Comparison of ENCODE assay signal across 13 cellular contexts in genomic region chr20:3175270-3175669, GRCh38. TPM values are rescaled to one million over a fixed set of nuclear protein-coding genes. Genes with fewer than 3 reads are reported as not detected.
A peak's percentile ranks its signal among the peaks of the same experiment; 100 is the strongest.
DNase-seq lines count a peak whose midpoint lies in the region; ATAC-seq and TF ChIP-seq lines count a peak whose summit lies in the region.
"Had no signal": no experiment of that assay in that cellular context is flagged by ENCODE, and none has a peak within 500 bp of the region (broad histone marks: within the 10 kb centered on the region; RNA-seq: fewer than 3 reads in every experiment).

No MANE protein-coding gene starts in this region.

- H3K36me3 ChIP-seq in SK-N-MC (ENCODE audit: insufficient read depth, low read length): no peaks in the 10 kb centered on the region
- no peaks in the 10 kb centered on the region for H3K36me3 ChIP-seq in esophagus muscularis mucosa
- H3K36me3 ChIP-seq in neural progenitor cell: no peaks in the 10 kb centered on the region
- H3K36me3 ChIP-seq in Peyer's patch: no peaks in the 10 kb centered on the region
- H3K36me3 ChIP-seq: upper lobe of left lung had no signal

- H3K27ac ChIP-seq in SK-N-MC (peak overlapping the region; percentile 48), esophagus muscularis mucosa (replicated peaks in 1 of 4) (no peak overlapping the region), neural progenitor cell (no peak overlapping the region), Peyer's patch (no peak overlapping the region)

- CTCF ChIA-PET in Calu3 (lab: Charles Lee): no interaction called here

- H2AFZ ChIP-seq in neural progenitor cell (replicated peaks): no peak overlapping the region

- H3K27me3 Mint-ChIP-seq in Calu3 (ENCODE audit: unreplicated experiment) (peaks cover 16% of the 10 kb centered on the region), neural progenitor cell (ENCODE audit: insufficient read depth, low read depth) (peaks cover 11% of the 10 kb centered on the region)

- intact Hi-C loops in Calu3 (cut with micrococcal nuclease; ENCODE audit: unreplicated experiment) (no loop called here), esophagus muscularis mucosa (cut with DNase I) (no loop called here)

- peak overlapping the region; percentile 86 for H3K9ac ChIP-seq in SK-N-MC (ENCODE audit: insufficient read length)
- H3K9ac ChIP-seq in neural progenitor cell: no peak overlapping the region

- H3K9me3 Mint-ChIP-seq in Calu3 (ENCODE audit: low read depth, unreplicated experiment): no peaks in the 10 kb centered on the region
- H3K9me3 Mint-ChIP-seq in neural progenitor cell: no peaks in the 10 kb centered on the region

- ATAC-seq in GM21717 (IDR thresholded peaks at IDR 0.05; ENCODE audit: unreplicated experiment): no peak

- peak overlapping the region; percentile 89 for H3K4me3 ChIP-seq in SK-N-MC
- H3K4me3 ChIP-seq in esophagus muscularis mucosa: peak overlapping the region in 3 of 4 donors; percentile 70 to 87 (median 74)
- H3K4me3 ChIP-seq in neural progenitor cell: peak overlapping the region; percentile 96
- no peak overlapping the region for H3K4me3 ChIP-seq in Peyer's patch

- TF ChIP-seq EP300 in esophagus muscularis mucosa (IDR thresholded peaks at IDR 0.05): no peak

- H3K9me3 ChIP-seq in SK-N-MC (ENCODE audit: low read depth, low read length): no peaks in the 10 kb centered on the region
- no peaks in the 10 kb centered on the region for H3K9me3 ChIP-seq in esophagus muscularis mucosa
- no peaks in the 10 kb centered on the region for H3K9me3 ChIP-seq in neural progenitor cell (ENCODE audit: low read depth)
- no peaks in the 10 kb centered on the region for H3K9me3 ChIP-seq in Peyer's patch
- H3K9me3 ChIP-seq: upper lobe of left lung had no signal

- H3F3A ChIP-seq in neural progenitor cell (ENCODE audit: low read depth): peaks cover 26% of the 10 kb centered on the region

- peaks cover 12% of the 10 kb centered on the region for H4K20me1 ChIP-seq in neural progenitor cell (ENCODE audit: low read depth)

- H3K4me1 ChIP-seq in esophagus muscularis mucosa (peaks cover 13 to 33% (median 30%) of the 10 kb centered on the region in 4 donors), neural progenitor cell (peaks cover 20% of the 10 kb centered on the region), Peyer's patch (peaks cover 0 to 9% (median 4%) of the 10 kb centered on the region in 4 donors)

- H3K4me1 Mint-ChIP-seq in Calu3 (ENCODE audit: low read depth, unreplicated experiment) (peaks cover 11% of the 10 kb centered on the region), neural progenitor cell (peaks cover 27% of the 10 kb centered on the region)

- peak overlapping the region; percentile 77 for H3K4me2 ChIP-seq in neural progenitor cell

- peaks cover 18% of the 10 kb centered on the region for H3K36me3 Mint-ChIP-seq in Calu3 (ENCODE audit: insufficient read depth, unreplicated experiment)
- no peaks in the 10 kb centered on the region for H3K36me3 Mint-ChIP-seq in neural progenitor cell

- no peak for TF ChIP-seq CTCF in Calu3 (IDR thresholded peaks at IDR 0.05; ENCODE audit: unreplicated experiment)
- TF ChIP-seq CTCF in esophagus muscularis mucosa (IDR thresholded peaks at IDR 0.05): no peak
- no peak for TF ChIP-seq CTCF in neural progenitor cell (IDR thresholded peaks at IDR 0.05)
- TF ChIP-seq CTCF in Peyer's patch (IDR thresholded peaks at IDR 0.05): no peak

- 61% methylated on average over 1 of the region's 1 CpG for WGBS in esophagus muscularis mucosa

- TF ChIP-seq POLR2A in esophagus muscularis mucosa (IDR thresholded peaks at IDR 0.05; ENCODE audit: low read depth) (no peak), Peyer's patch (IDR thresholded peaks at IDR 0.05) (no peak)

- TSS peak; percentile 51 for BruUV-seq in Calu3 (replicated peaks; lab: Mats Ljungman, UMichigan)

- peaks cover 10% of the 10 kb centered on the region for H3K79me2 ChIP-seq in neural progenitor cell (ENCODE audit: low read depth)

- H3K27me3 ChIP-seq in esophagus muscularis mucosa (peaks cover 0 to 7% (median 0%) of the 10 kb centered on the region in 4 donors), neural progenitor cell (no peaks in the 10 kb centered on the region), Peyer's patch (no peaks in the 10 kb centered on the region)
- H3K27me3 ChIP-seq: upper lobe of left lung had no signal

- H3K4me3 Mint-ChIP-seq in Calu3 (ENCODE audit: low read depth, unreplicated experiment): peak overlapping the region; percentile 84
- peak overlapping the region; percentile 96 for H3K4me3 Mint-ChIP-seq in neural progenitor cell

- H3K27ac Mint-ChIP-seq in Calu3 (ENCODE audit: unreplicated experiment) (no peak overlapping the region), neural progenitor cell (no peak overlapping the region)

- DNase-seq in Calu3: no peak
- no peak for DNase-seq in SK-N-MC (ENCODE audit: low read depth, low spot score)
- DNase-seq in esophagus muscularis mucosa (ENCODE audit: extremely low spot score): no peak
- DNase-seq in neural progenitor cell (ENCODE audit: low spot score): no peak
- no peak for DNase-seq in Peyer's patch
- no peak for DNase-seq in stimulated activated CD4-positive, alpha-beta T cell treated with anti-CD3 and anti-CD28 coated beads, Interleukin-12 subunit alpha, Interleukin-12 subunit beta, amount 100 ng/mL, for 4 hours
- no peak for DNase-seq in NCI-H1105 (lab: John Stamatoyannopoulos, UW)
- DNase-seq: activated CD4-positive, alpha-beta T cell treated with anti-CD3 and anti-CD28 coated beads for 1 hour; hippocampal formation; NCI-H446; SIG-M5; upper lobe of left lung had no signal

RNA-seq across cellular contexts. Expression of gene LZTS3, which starts 1.9 kb away (rescaled TPM):
- total RNA-seq in Calu3 (2022) (10.4 and 11.4 TPM in 2 replicates), esophagus muscularis mucosa (10 to 100 TPM in 3 of 4 donors, 1 to 10 TPM in 1; 8.3 to 20.0 (median 15.3) TPM), neural progenitor cell (ENCODE audit: low replicate concordance) (3.7 and 12.5 TPM in 2 replicates), Peyer's patch (10 to 100 TPM; 24.3 to 38.4 (median 33.8) TPM)

RNA-seq across cellular contexts. Expression of gene FASTKD5, which starts 15.6 kb away (rescaled TPM):
- total RNA-seq in Calu3 (2022): 13.3 and 13.9 TPM in 2 replicates
- total RNA-seq in esophagus muscularis mucosa: 10 to 100 TPM; 10.8 to 15.7 (median 14.3) TPM
- total RNA-seq in neural progenitor cell (ENCODE audit: low replicate concordance): 13.2 and 17.7 TPM in 2 replicates
- total RNA-seq in Peyer's patch: 10 to 100 TPM; 19.0 to 24.3 (median 24.2) TPM

RNA-seq across cellular contexts. Expression of gene UBOX5, which starts 15.6 kb away (rescaled TPM):
- total RNA-seq in Calu3 (2022): 3.3 and 4.3 TPM in 2 replicates
- 10 to 100 TPM in 1 of 4 donors, 1 to 10 TPM in 3; 5.8 to 10.3 (median 7.6) TPM for total RNA-seq in esophagus muscularis mucosa
- total RNA-seq in neural progenitor cell (ENCODE audit: low replicate concordance): 3.7 and 6.2 TPM in 2 replicates
- total RNA-seq in Peyer's patch: 10 to 100 TPM in 1 of 4 donors, 1 to 10 TPM in 3; 5.0 to 17.7 (median 7.1) TPM

RNA-seq across cellular contexts. Expression of gene DDRGK1, which starts 29.2 kb away (rescaled TPM):
- total RNA-seq in Calu3 (2022) (30.9 and 36.3 TPM in 2 replicates), esophagus muscularis mucosa (10 to 100 TPM; 64.4 to 86.0 (median 69.7) TPM), neural progenitor cell (ENCODE audit: low replicate concordance) (27.9 and 58.4 TPM in 2 replicates), Peyer's patch (100 to 1,000 TPM in 2 of 4 donors, 10 to 100 TPM in 2; 72.9 to 111 (median 92.5) TPM)

RNA-seq across cellular contexts. Expression of gene ITPA, which starts 34.0 kb away (rescaled TPM):
- total RNA-seq in Calu3 (2022): 42.5 and 53.4 TPM in 2 replicates
- 10 to 100 TPM; 18.7 to 30.0 (median 27.8) TPM for total RNA-seq in esophagus muscularis mucosa
- total RNA-seq in neural progenitor cell (ENCODE audit: low replicate concordance): 18.2 and 27.7 TPM in 2 replicates
- total RNA-seq in Peyer's patch: 10 to 100 TPM; 35.7 to 76.7 (median 51.8) TPM

Comparison
In these comparisons a context has a peak if more than half of its experiments do, and no peak if none do; other contexts are left out.
1. H3K4me3 ChIP-seq: peak in SK-N-MC (single experiment), esophagus muscularis mucosa (3 of 4) and neural progenitor cell (single experiment); none in Peyer's patch (0 of 4).